In genomic region chr15:65980824-65981456, GRCh38 we compare ENCODE assay signal across 2 cellular contexts.
TF ChIP-seq lines count a peak whose summit lies in the region.

No MANE protein-coding gene starts in this region.

TF ChIP-seq in HEK293, 187 proteins besides CTCF, POLR2A, EP300 and RAD21 (continued from another document and continues in another):
- no peak for TF ChIP-seq ZBTB44 (tag by site-specific recombination; IDR thresholded peaks at IDR 0.05)
- TF ChIP-seq PATZ1 (tag by site-specific recombination; IDR thresholded peaks at IDR 0.05), result 0 out of 2 replicates have a peak, but pooled peaks have one; percentile 12
- no peak for TF ChIP-seq ZNF548 (tag by site-specific recombination; IDR thresholded peaks at IDR 0.05)
- no peak for TF ChIP-seq GFI1B (tag by site-specific recombination; IDR thresholded peaks at IDR 0.05)
- TF ChIP-seq ZNF184 (tag by site-specific recombination; IDR thresholded peaks at IDR 0.05), result no peak
- TF ChIP-seq ZBTB7A (tag by site-specific recombination; IDR thresholded peaks at IDR 0.05; ENCODE audit: low read depth), result 0 out of 2 replicates have a peak, but pooled peaks have one; percentile 6
- no peak for TF ChIP-seq KLF17 (tag by site-specific recombination; IDR thresholded peaks at IDR 0.05)
- TF ChIP-seq ZNF302 (tag by site-specific recombination; IDR thresholded peaks at IDR 0.05; ENCODE audit: low read depth), result no peak
- no peak for TF ChIP-seq RBAK (tag by site-specific recombination; IDR thresholded peaks at IDR 0.05)
- TF ChIP-seq INSM2 (tag by site-specific recombination; IDR thresholded peaks at IDR 0.05), result 0 out of 2 replicates have a peak, but pooled peaks have one; percentile 61
- no peak for TF ChIP-seq ZBTB11 (tag by site-specific recombination; conservative IDR thresholded peaks at IDR 0.05; ENCODE audit: low read depth)
- TF ChIP-seq ZNF114 (tag by site-specific recombination; IDR thresholded peaks at IDR 0.05), result no peak
- TF ChIP-seq ZNF704 (tag by site-specific recombination; IDR thresholded peaks at IDR 0.05), result no peak
- TF ChIP-seq ZNF391 (tag by site-specific recombination; IDR thresholded peaks at IDR 0.05; ENCODE audit: borderline replicate concordance, low read depth), result no peak
- no peak for TF ChIP-seq ZNF274 (IDR thresholded peaks at IDR 0.05; ENCODE audit: low read length)
- no peak for TF ChIP-seq ZNF274 (tag by site-specific recombination; IDR thresholded peaks at IDR 0.05; ENCODE audit: borderline replicate concordance)

TF ChIP-seq in H1, 55 proteins besides CTCF, POLR2A, EP300 and RAD21 (continued from another document):
- TF ChIP-seq SIN3A (conservative IDR thresholded peaks at IDR 0.05 in 1 of 2, IDR thresholded peaks at IDR 0.05 in 1 of 2; ENCODE audit: low read depth in 1 of 2, low read length in 2 of 2) (0 out of 4 replicates have a peak, but pooled peaks of 1 of the 2 experiments have one; percentile 35), YY1 (IDR thresholded peaks at IDR 0.05; ENCODE audit: low read depth, low read length) (0 out of 2 replicates have a peak, but pooled peaks have one; percentile 15), MAX (IDR thresholded peaks at IDR 0.05) (peak; percentile 63; the same call in 1 of the 2 replicates), BACH1 (IDR thresholded peaks at IDR 0.05; ENCODE audit: low read length) (no peak), NANOG (IDR thresholded peaks at IDR 0.05; ENCODE audit: insufficient read depth, low read depth, low read length, poor library complexity, severe bottlenecking) (no peak), HDAC2 (IDR thresholded peaks at IDR 0.05; ENCODE audit: borderline replicate concordance in 1 of 2, low read depth in 2 of 2, low read length in 2 of 2) (0 out of 4 replicates have a peak, but pooled peaks of 1 of the 2 experiments have one; percentile 29), E2F6 (IDR thresholded peaks at IDR 0.05) (peak; percentile 44; the same call in 1 of the 2 replicates), ATF3 (IDR thresholded peaks at IDR 0.05; ENCODE audit: insufficient read depth, low read depth, low read length) (no peak), PHF8 (conservative IDR thresholded peaks at IDR 0.05; ENCODE audit: low read depth, low read length) (no peak), ATF2 (IDR thresholded peaks at IDR 0.05; ENCODE audit: low read length) (peak; percentile 42; the same call in 1 of the 2 replicates), TEAD4 (IDR thresholded peaks at IDR 0.05; ENCODE audit: low read depth, low read length) (peak; percentile 94), SP1 (IDR thresholded peaks at IDR 0.05; ENCODE audit: low read depth, low read length) (no peak)
